Comparison of ENCODE assay signal across 1 cellular context in genomic region chr19:41225238-41226052, GRCh38.
TF ChIP-seq lines count a peak whose summit lies in the region.

No MANE protein-coding gene starts in this region.

TF ChIP-seq in HEK293, 187 proteins besides CTCF, POLR2A, EP300 and RAD21 (continued from another document and continues in another):
- no peak for TF ChIP-seq ZNF214 (tag by site-specific recombination; IDR thresholded peaks at IDR 0.05; ENCODE audit: borderline replicate concordance)
- no peak for TF ChIP-seq ZNF626 (tag by site-specific recombination; IDR thresholded peaks at IDR 0.05)
- TF ChIP-seq PRDM1 (tag by site-specific recombination; IDR thresholded peaks at IDR 0.05): 0 out of 2 replicates have a peak, but pooled peaks have one; percentile 35
- TF ChIP-seq, protein P1, sequence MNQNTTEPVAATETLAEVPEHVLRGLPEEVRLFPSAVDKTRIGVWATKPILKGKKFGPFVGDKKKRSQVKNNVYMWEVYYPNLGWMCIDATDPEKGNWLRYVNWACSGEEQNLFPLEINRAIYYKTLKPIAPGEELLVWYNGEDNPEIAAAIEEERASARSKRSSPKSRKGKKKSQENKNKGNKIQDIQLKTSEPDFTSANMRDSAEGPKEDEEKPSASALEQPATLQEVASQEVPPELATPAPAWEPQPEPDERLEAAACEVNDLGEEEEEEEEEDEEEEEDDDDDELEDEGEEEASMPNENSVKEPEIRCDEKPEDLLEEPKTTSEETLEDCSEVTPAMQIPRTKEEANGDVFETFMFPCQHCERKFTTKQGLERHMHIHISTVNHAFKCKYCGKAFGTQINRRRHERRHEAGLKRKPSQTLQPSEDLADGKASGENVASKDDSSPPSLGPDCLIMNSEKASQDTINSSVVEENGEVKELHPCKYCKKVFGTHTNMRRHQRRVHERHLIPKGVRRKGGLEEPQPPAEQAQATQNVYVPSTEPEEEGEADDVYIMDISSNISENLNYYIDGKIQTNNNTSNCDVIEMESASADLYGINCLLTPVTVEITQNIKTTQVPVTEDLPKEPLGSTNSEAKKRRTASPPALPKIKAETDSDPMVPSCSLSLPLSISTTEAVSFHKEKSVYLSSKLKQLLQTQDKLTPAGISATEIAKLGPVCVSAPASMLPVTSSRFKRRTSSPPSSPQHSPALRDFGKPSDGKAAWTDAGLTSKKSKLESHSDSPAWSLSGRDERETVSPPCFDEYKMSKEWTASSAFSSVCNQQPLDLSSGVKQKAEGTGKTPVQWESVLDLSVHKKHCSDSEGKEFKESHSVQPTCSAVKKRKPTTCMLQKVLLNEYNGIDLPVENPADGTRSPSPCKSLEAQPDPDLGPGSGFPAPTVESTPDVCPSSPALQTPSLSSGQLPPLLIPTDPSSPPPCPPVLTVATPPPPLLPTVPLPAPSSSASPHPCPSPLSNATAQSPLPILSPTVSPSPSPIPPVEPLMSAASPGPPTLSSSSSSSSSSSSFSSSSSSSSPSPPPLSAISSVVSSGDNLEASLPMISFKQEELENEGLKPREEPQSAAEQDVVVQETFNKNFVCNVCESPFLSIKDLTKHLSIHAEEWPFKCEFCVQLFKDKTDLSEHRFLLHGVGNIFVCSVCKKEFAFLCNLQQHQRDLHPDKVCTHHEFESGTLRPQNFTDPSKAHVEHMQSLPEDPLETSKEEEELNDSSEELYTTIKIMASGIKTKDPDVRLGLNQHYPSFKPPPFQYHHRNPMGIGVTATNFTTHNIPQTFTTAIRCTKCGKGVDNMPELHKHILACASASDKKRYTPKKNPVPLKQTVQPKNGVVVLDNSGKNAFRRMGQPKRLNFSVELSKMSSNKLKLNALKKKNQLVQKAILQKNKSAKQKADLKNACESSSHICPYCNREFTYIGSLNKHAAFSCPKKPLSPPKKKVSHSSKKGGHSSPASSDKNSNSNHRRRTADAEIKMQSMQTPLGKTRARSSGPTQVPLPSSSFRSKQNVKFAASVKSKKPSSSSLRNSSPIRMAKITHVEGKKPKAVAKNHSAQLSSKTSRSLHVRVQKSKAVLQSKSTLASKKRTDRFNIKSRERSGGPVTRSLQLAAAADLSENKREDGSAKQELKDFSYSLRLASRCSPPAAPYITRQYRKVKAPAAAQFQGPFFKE (tag by site-specific recombination; IDR thresholded peaks at IDR 0.05; ENCODE audit: borderline replicate concordance): no peak
- no peak for TF ChIP-seq ZNF529 (tag by site-specific recombination; IDR thresholded peaks at IDR 0.05; ENCODE audit: insufficient replicate concordance)
- no peak for TF ChIP-seq ZSCAN18 (tag by site-specific recombination; IDR thresholded peaks at IDR 0.05)
- TF ChIP-seq, protein P2, sequence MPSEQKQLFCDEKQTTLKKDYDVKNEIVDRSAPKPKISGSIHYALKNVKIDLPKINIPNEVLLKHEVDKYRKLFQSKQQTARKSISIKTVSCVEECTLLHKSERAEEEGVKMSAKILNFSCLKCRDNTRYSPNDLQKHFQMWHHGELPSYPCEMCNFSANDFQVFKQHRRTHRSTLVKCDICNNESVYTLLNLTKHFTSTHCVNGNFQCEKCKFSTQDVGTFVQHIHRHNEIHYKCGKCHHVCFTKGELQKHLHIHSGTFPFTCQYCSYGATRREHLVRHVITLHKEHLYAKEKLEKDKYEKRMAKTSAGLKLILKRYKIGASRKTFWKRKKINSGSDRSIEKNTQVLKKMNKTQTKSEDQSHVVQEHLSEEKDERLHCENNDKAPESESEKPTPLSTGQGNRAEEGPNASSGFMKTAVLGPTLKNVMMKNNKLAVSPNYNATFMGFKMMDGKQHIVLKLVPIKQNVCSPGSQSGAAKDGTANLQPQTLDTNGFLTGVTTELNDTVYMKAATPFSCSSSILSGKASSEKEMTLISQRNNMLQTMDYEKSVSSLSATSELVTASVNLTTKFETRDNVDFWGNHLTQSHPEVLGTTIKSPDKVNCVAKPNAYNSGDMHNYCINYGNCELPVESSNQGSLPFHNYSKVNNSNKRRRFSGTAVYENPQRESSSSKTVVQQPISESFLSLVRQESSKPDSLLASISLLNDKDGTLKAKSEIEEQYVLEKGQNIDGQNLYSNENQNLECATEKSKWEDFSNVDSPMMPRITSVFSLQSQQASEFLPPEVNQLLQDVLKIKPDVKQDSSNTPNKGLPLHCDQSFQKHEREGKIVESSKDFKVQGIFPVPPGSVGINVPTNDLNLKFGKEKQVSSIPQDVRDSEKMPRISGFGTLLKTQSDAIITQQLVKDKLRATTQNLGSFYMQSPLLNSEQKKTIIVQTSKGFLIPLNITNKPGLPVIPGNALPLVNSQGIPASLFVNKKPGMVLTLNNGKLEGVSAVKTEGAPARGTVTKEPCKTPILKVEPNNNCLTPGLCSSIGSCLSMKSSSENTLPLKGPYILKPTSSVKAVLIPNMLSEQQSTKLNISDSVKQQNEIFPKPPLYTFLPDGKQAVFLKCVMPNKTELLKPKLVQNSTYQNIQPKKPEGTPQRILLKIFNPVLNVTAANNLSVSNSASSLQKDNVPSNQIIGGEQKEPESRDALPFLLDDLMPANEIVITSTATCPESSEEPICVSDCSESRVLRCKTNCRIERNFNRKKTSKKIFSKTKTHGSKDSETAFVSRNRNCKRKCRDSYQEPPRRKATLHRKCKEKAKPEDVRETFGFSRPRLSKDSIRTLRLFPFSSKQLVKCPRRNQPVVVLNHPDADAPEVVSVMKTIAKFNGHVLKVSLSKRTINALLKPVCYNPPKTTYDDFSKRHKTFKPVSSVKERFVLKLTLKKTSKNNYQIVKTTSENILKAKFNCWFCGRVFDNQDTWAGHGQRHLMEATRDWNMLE (tag by site-specific recombination; conservative IDR thresholded peaks at IDR 0.05; ENCODE audit: low read depth): no peak
- TF ChIP-seq ZNF555 (tag by site-specific recombination; conservative IDR thresholded peaks at IDR 0.05): no peak
- TF ChIP-seq, protein P3, sequence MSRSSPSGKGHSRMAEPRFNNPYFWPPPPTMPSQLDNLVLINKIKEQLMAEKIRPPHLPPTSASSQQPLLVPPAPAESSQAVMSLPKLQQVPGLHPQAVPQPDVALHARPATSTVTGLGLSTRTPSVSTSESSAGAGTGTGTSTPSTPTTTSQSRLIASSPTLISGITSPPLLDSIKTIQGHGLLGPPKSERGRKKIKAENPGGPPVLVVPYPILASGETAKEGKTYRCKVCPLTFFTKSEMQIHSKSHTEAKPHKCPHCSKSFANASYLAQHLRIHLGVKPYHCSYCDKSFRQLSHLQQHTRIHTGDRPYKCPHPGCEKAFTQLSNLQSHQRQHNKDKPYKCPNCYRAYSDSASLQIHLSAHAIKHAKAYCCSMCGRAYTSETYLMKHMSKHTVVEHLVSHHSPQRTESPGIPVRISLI (tag by site-specific recombination; IDR thresholded peaks at IDR 0.05): no peak
- no peak for TF ChIP-seq AEBP2 (tag by site-specific recombination; IDR thresholded peaks at IDR 0.05; ENCODE audit: borderline replicate concordance)
- no peak for TF ChIP-seq FEZF1 (tag by site-specific recombination; IDR thresholded peaks at IDR 0.05)
- no peak for TF ChIP-seq ZNF112 (tag by site-specific recombination; IDR thresholded peaks at IDR 0.05)
- TF ChIP-seq ZEB2 (tag by site-specific recombination; IDR thresholded peaks at IDR 0.05): peak; percentile 76
- no peak for TF ChIP-seq ZNF521 (tag by site-specific recombination; IDR thresholded peaks at IDR 0.05)
- TF ChIP-seq ZNF510 (tag by site-specific recombination; IDR thresholded peaks at IDR 0.05; ENCODE audit: insufficient replicate concordance): no peak
- no peak for TF ChIP-seq ZNF610 (tag by site-specific recombination; IDR thresholded peaks at IDR 0.05; ENCODE audit: borderline replicate concordance)
- TF ChIP-seq ZNF645 (tag by site-specific recombination; IDR thresholded peaks at IDR 0.05): no peak
- TF ChIP-seq SP2 (tag by site-specific recombination; IDR thresholded peaks at IDR 0.05): no peak; the same call in 1 of the 2 replicates
- no peak; the same call in 1 of the 2 replicates for TF ChIP-seq SP3 (tag by site-specific recombination; IDR thresholded peaks at IDR 0.05)
- TF ChIP-seq ZNF248 (tag by site-specific recombination; IDR thresholded peaks at IDR 0.05): no peak
- no peak for TF ChIP-seq ZNF747 (tag by site-specific recombination; IDR thresholded peaks at IDR 0.05)
- TF ChIP-seq TCF7L2 (IDR thresholded peaks at IDR 0.05; ENCODE audit: borderline replicate concordance, low read depth, low read length): no peak
- TF ChIP-seq ZNF501 (tag by site-specific recombination; IDR thresholded peaks at IDR 0.05): 0 out of 2 replicates have a peak, but pooled peaks have one; percentile 28
- TF ChIP-seq ZNF132 (tag by site-specific recombination; IDR thresholded peaks at IDR 0.05; ENCODE audit: borderline replicate concordance): no peak
- no peak for TF ChIP-seq ZSCAN23 (tag by site-specific recombination; IDR thresholded peaks at IDR 0.05)
- TF ChIP-seq ZNF792 (tag by site-specific recombination; IDR thresholded peaks at IDR 0.05): 0 out of 2 replicates have a peak, but pooled peaks have one; percentile 57
- no peak for TF ChIP-seq ZNF623 (tag by site-specific recombination; IDR thresholded peaks at IDR 0.05)
- no peak for TF ChIP-seq ZNF114 (tag by site-specific recombination; IDR thresholded peaks at IDR 0.05)
- no peak for TF ChIP-seq ZNF10 (tag by site-specific recombination; IDR thresholded peaks at IDR 0.05)
- TF ChIP-seq, protein P4, sequence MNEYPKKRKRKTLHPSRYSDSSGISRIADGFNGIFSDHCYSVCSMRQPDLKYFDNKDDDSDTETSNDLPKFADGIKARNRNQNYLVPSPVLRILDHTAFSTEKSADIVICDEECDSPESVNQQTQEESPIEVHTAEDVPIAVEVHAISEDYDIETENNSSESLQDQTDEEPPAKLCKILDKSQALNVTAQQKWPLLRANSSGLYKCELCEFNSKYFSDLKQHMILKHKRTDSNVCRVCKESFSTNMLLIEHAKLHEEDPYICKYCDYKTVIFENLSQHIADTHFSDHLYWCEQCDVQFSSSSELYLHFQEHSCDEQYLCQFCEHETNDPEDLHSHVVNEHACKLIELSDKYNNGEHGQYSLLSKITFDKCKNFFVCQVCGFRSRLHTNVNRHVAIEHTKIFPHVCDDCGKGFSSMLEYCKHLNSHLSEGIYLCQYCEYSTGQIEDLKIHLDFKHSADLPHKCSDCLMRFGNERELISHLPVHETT (tag by site-specific recombination; IDR thresholded peaks at IDR 0.05): peak; percentile 89
- no peak for TF ChIP-seq ZNF398 (tag by site-specific recombination; IDR thresholded peaks at IDR 0.05)
- no peak for TF ChIP-seq ATF2 (tag by site-specific recombination; IDR thresholded peaks at IDR 0.05; ENCODE audit: low read depth)
- no peak for TF ChIP-seq ZNF548 (tag by site-specific recombination; IDR thresholded peaks at IDR 0.05)
- no peak for TF ChIP-seq ZNF23 (tag by site-specific recombination; IDR thresholded peaks at IDR 0.05; ENCODE audit: borderline replicate concordance)
- peak; percentile 44; the same call in 1 of the 2 replicates for TF ChIP-seq KLF17 (tag by site-specific recombination; IDR thresholded peaks at IDR 0.05)
